Comparison of ENCODE assay signal across 20 cellular contexts in genomic region chr1:194078765-194079164, GRCh38.
A peak's percentile ranks its signal among the peaks of the same experiment; 100 is the strongest.
DNase-seq lines count a peak whose midpoint lies in the region; ATAC-seq, FAIRE-seq and TF ChIP-seq lines count a peak whose summit lies in the region.
"Had no signal": no experiment of that assay in that cellular context is flagged by ENCODE, and none has a peak within 500 bp of the region (broad histone marks: within the 10 kb centered on the region; RNA-seq: fewer than 3 reads in every experiment).

No MANE protein-coding gene starts in this region.

- no peak for TF ChIP-seq POLR2A in GM12891 (IDR thresholded peaks at IDR 0.05; ENCODE audit: low read depth, low read length)
- no peak for TF ChIP-seq POLR2A in esophagus muscularis mucosa (IDR thresholded peaks at IDR 0.05; ENCODE audit: low read depth)

- in situ Hi-C loops in GM13977 (cut with MboI; ENCODE audit: low pct_unique_long_range_greater_than_20kb, low sequenced_read_pairs, unreplicated experiment): no loop called here

- H3K27me3 ChIP-seq in esophagus muscularis mucosa: no peaks in the 10 kb centered on the region
- no peaks in the 10 kb centered on the region for H3K27me3 ChIP-seq in tibial artery

- intact Hi-C loops in esophagus muscularis mucosa (cut with DNase I): no loop called here
- intact Hi-C loops in tibial artery (cut with DNase I; ENCODE audit: low total_unique reads): no loop called here

- H3K4me3 ChIP-seq in esophagus muscularis mucosa: no peak overlapping the region
- no peak overlapping the region for H3K4me3 ChIP-seq in tibial artery
- H3K4me3 ChIP-seq: psoas muscle had no signal

- 95% methylated on average over 1 of the region's 1 CpG for WGBS in esophagus muscularis mucosa

- no peak overlapping the region for H3K27ac ChIP-seq in esophagus muscularis mucosa (replicated peaks in 1 of 4)
- H3K27ac ChIP-seq in tibial artery: no peak overlapping the region
- H3K27ac ChIP-seq: psoas muscle had no signal

- H3K4me1 ChIP-seq in esophagus muscularis mucosa: peaks cover 0 to 4% (median 0%) of the 10 kb centered on the region in 4 donors
- H3K4me1 ChIP-seq in tibial artery: no peaks in the 10 kb centered on the region
- H3K4me1 ChIP-seq: psoas muscle had no signal

- TF ChIP-seq CTCF in esophagus muscularis mucosa (IDR thresholded peaks at IDR 0.05) (no peak), GM13977 (IDR thresholded peaks at IDR 0.05; ENCODE audit: extremely low read depth, insufficient read depth, missing control alignments) (no peak), tibial artery (IDR thresholded peaks at IDR 0.05) (no peak)

- H3K36me3 ChIP-seq in esophagus muscularis mucosa (no peaks in the 10 kb centered on the region), tibial artery (no peaks in the 10 kb centered on the region)

- H3K9me3 ChIP-seq in esophagus muscularis mucosa (no peaks in the 10 kb centered on the region), tibial artery (no peaks in the 10 kb centered on the region)
- H3K9me3 ChIP-seq: psoas muscle had no signal

- ATAC-seq in GM19455 (IDR thresholded peaks at IDR 0.05; ENCODE audit: unreplicated experiment) (peak; percentile 60), HG02759 (IDR thresholded peaks at IDR 0.05; ENCODE audit: unreplicated experiment) (peak; percentile 45), HG03457 (IDR thresholded peaks at IDR 0.05; ENCODE audit: unreplicated experiment) (peak; percentile 70)
- ATAC-seq: CD8-positive, alpha-beta T cell; psoas muscle; stimulated activated effector memory CD8-positive, alpha-beta T cell treated with anti-CD3 and anti-CD28 coated beads, Interleukin-12 subunit alpha, Interleukin-12 subunit beta, amount 100 ng/mL, for 72 hours had no signal

- TF ChIP-seq EP300 in esophagus muscularis mucosa (IDR thresholded peaks at IDR 0.05): no peak

- DNase-seq in GM12891 (ENCODE audit: insufficient read length, low spot score) (no peak), esophagus muscularis mucosa (ENCODE audit: extremely low spot score) (no peak), GM13977 (ENCODE audit: low spot score) (no peak), tibial artery (no peak)
- DNase-seq in stimulated activated naive CD4-positive, alpha-beta T cell (lab: John Stamatoyannopoulos, UW): no peak
- DNase-seq: ACHN; activated CD4-positive, alpha-beta T cell treated with anti-CD3 and anti-CD28 coated beads for 1 hour; CD8-positive, alpha-beta T cell; dermis blood vessel endothelial cell; kidney; mesenchymal stem cell; NCI-H1436 treated with DMSO at 0.1 percent for 48 hours; NCI-H2227 treated with DMSO at 0.1 percent for 48 hours; psoas muscle; SHP77 had no signal

- FAIRE-seq in GM12891 (lab: Jason Lieb, UNC): peak; percentile 54
- FAIRE-seq: GM12892, kidney had no signal

TF ChIP-seq in GM12891, 5 proteins besides CTCF, POLR2A, EP300 and RAD21:
- TF ChIP-seq SPI1 (IDR thresholded peaks at IDR 0.05; ENCODE audit: low read depth, low read length) (peak; percentile 66), TAF1 (IDR thresholded peaks at IDR 0.05; ENCODE audit: low read depth, low read length) (no peak)
